In the genomic region with DNA sequence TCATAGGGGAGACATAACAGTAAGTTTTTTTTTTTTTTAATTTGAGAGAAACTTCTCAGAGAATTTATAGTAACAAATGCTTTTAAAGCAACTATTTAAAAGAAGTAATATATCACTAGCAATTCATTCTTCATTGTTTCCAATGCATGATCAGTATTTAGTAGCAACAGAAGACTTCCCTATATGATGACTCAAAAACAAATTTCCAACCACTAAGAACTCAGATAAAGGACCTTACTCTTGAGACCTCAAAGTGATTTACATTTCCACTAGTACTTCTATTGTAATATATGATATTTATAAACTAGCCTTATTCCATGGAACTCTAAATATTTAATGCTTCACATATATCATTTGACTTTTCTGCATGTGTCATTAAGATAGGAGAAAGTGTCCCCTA, we compare ENCODE assay signal across 26 cellular contexts.
"Had no signal": no experiment of that assay in that cellular context is flagged by ENCODE, and none has a peak within 500 bp of the region (broad histone marks: within the 10 kb centered on the region; RNA-seq: fewer than 3 reads in every experiment).

No MANE protein-coding gene starts in this region.

- H3K9me3 Mint-ChIP-seq: central memory CD8-positive, alpha-beta T cell; dendritic cell treated with granulocyte-macrophage colony-stimulating factor and Interleukin-4, amounts not matched to agents 40 ng/mL and 50 ng/mL, for 4 days; effector memory CD8-positive, alpha-beta T cell had no signal

- H3K4me3 Mint-ChIP-seq: activated B cell treated with CpG ODN at 0.5 μM for 24 hours; activated naive CD8-positive, alpha-beta T cell treated with anti-CD3 and anti-CD28 coated beads, Interleukin-2, amount 10 ng/mL, durations not matched to agents 7 days and 5 days; activated T-cell treated with anti-CD3 and anti-CD28 coated beads, Interleukin-2, amount 50 U/mL, for 24 hours; activated T-cell treated with anti-CD3 and anti-CD28 coated beads, Interleukin-2, amount 50 U/mL, for 72 hours; central memory CD8-positive, alpha-beta T cell; dendritic cell treated with granulocyte-macrophage colony-stimulating factor and Interleukin-4, amounts not matched to agents 40 ng/mL and 50 ng/mL, for 4 days; effector memory CD8-positive, alpha-beta T cell had no signal

- ATAC-seq: activated CD4-positive, CD25-positive, alpha-beta regulatory T cell treated with anti-CD3 and anti-CD28 coated beads, Interleukin-2, amount 50 U/mL, for 24 hours; activated T-cell treated with anti-CD3 and anti-CD28 coated beads, Interleukin-2, amount 50 U/mL, for 72 hours; effector memory CD8-positive, alpha-beta T cell; foreskin keratinocyte; gastrocnemius medialis; heart left ventricle had no signal

- DNase-seq: activated B cell treated with CpG ODN at 0.5 μM for 24 hours; activated CD4-positive, alpha-beta T cell treated with anti-CD3 and anti-CD28 coated beads for 48 hours; activated CD4-positive, alpha-beta T cell treated with anti-CD3 and anti-CD28 coated beads, Interleukin-2, amount 50 U/mL, for 1 hour; activated CD4-positive, alpha-beta T cell treated with anti-CD3 and anti-CD28 coated beads, Interleukin-2, amount 50 U/mL, for 48 hours; activated CD8-positive, alpha-beta memory T cell treated with anti-CD3 and anti-CD28 coated beads, Interleukin-2, amount 50 U/mL, for 48 hours; activated gamma-delta T cell; activated naive CD4-positive, alpha-beta T cell; activated naive CD8-positive, alpha-beta T cell treated with anti-CD3 and anti-CD28 coated beads, Interleukin-2, amount 10 ng/mL, durations not matched to agents 7 days and 5 days; activated T-cell treated with anti-CD3 and anti-CD28 coated beads for 4 hours; activated T-cell treated with anti-CD3 and anti-CD28 coated beads, Interleukin-2, amount 50 U/mL, for 24 hours; activated T-cell treated with anti-CD3 and anti-CD28 coated beads, Interleukin-2, amount 50 U/mL, for 72 hours; amniotic stem cell; anterior cingulate cortex; brain microvascular endothelial cell; dorsolateral prefrontal cortex; effector memory CD8-positive, alpha-beta T cell; erythroblast; foreskin keratinocyte; gastrocnemius medialis; glutamatergic neuron; heart left ventricle; T-helper 2 cell; WERI-Rb-1 had no signal

- H3K27ac Mint-ChIP-seq: activated B cell treated with CpG ODN at 0.5 μM for 24 hours; activated naive CD8-positive, alpha-beta T cell treated with anti-CD3 and anti-CD28 coated beads, Interleukin-2, amount 10 ng/mL, durations not matched to agents 7 days and 5 days; activated T-cell treated with anti-CD3 and anti-CD28 coated beads, Interleukin-2, amount 50 U/mL, for 24 hours; activated T-cell treated with anti-CD3 and anti-CD28 coated beads, Interleukin-2, amount 50 U/mL, for 72 hours; dendritic cell treated with granulocyte-macrophage colony-stimulating factor and Interleukin-4, amounts not matched to agents 40 ng/mL and 50 ng/mL, for 4 days had no signal

- H3K27me3 Mint-ChIP-seq: activated B cell treated with CpG ODN at 0.5 μM for 24 hours; activated naive CD8-positive, alpha-beta T cell treated with anti-CD3 and anti-CD28 coated beads, Interleukin-2, amount 10 ng/mL, durations not matched to agents 7 days and 5 days; activated T-cell treated with anti-CD3 and anti-CD28 coated beads, Interleukin-2, amount 50 U/mL, for 24 hours; central memory CD8-positive, alpha-beta T cell; dendritic cell treated with granulocyte-macrophage colony-stimulating factor and Interleukin-4, amounts not matched to agents 40 ng/mL and 50 ng/mL, for 4 days; effector memory CD8-positive, alpha-beta T cell had no signal

- H3K36me3 Mint-ChIP-seq: activated naive CD8-positive, alpha-beta T cell treated with anti-CD3 and anti-CD28 coated beads, Interleukin-2, amount 10 ng/mL, durations not matched to agents 7 days and 5 days had no signal

- H3K4me1 Mint-ChIP-seq: activated B cell treated with CpG ODN at 0.5 μM for 24 hours; activated naive CD8-positive, alpha-beta T cell treated with anti-CD3 and anti-CD28 coated beads, Interleukin-2, amount 10 ng/mL, durations not matched to agents 7 days and 5 days had no signal
